17 cellular contexts compared by ENCODE assay signal in the genomic region with DNA sequence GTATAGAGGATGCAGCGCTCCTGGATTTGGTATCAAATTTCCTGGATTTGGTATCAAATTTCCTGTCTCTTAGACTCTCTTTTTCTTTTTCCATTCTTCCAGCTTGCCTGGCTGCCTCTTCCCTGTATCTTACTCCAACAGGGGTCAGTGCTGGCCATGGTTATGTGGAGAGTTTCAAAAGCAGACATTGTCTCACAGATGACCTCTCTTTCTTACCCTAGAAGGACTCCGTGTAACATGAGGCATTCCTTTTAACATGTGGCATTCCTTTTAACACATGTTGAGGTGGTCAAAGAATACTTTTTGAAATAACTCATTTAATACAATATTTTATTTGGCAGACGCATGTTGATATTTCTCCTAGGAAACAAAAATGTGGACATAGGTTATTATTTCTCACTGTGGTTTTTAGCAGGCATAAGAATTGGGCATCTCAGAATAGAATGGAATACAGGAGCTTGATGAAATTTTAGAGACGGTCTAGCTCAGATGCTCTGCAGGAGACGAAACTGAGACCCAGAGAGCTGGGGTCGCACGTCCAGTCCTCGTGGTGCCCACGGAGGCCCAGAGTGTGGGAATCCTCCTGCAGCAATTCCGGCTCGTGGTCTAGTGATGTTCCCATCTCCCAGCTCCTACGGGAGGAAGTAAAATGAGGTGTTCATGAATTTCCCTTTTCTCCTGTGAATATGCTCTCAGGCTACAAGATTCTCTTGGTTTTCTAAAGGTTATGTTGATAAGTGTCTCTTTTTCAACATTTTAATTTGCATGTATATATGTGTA. TPM values are rescaled to one million over a fixed set of nuclear protein-coding genes. Genes with fewer than 3 reads are reported as not detected.
DNase-seq lines count a peak whose midpoint lies in the region; ATAC-seq and TF ChIP-seq lines count a peak whose summit lies in the region.
"Had no signal": no experiment of that assay in that cellular context is flagged by ENCODE, and none has a peak within 500 bp of the region (broad histone marks: within the 10 kb centered on the region; RNA-seq: fewer than 3 reads in every experiment).

No MANE protein-coding gene starts in this region.

- H3K27me3 Mint-ChIP-seq in GM23338 (ENCODE audit: insufficient read depth, low read depth, poor library complexity) (no peaks in the 10 kb centered on the region), WTC11 (ENCODE audit: low read depth) (no peaks in the 10 kb centered on the region)

- POLR2A ChIA-PET in WTC11 (lab: Charles Lee) = interaction anchor here (0.5 kb wide), 1 partner anchor 100 kb away, joined by 4 read pairs; no protein-coding TSS in a partner anchor

- H3K4me1 ChIP-seq in GM23338 (ENCODE audit: insufficient read depth) (no peaks in the 10 kb centered on the region), fibroblast of lung (ENCODE audit: control insufficient read depth, extremely low read depth, insufficient read depth, low read length) (peaks cover 5% of the 10 kb centered on the region), hepatocyte (ENCODE audit: insufficient read depth) (peaks cover 11% of the 10 kb centered on the region)

- no peak overlapping the region for H3K9ac ChIP-seq in fibroblast of lung (ENCODE audit: insufficient read depth, low read length)
- H3K9ac ChIP-seq: BLaER1 had no signal

- 93% methylated on average over 12 of the region's 12 CpGs for WGBS in hepatocyte (ENCODE audit: low lambda C conversion rate, missing lambda C conversion rate)

- DNase-seq in GM23338 (ENCODE audit: low spot score) (peak; percentile 43), WTC11 (ENCODE audit: low spot score) (no peak), fibroblast of lung (ENCODE audit: low read depth in 2 of 2) (peak; percentile 41 to 77), sciatic nerve (ENCODE audit: low spot score) (no peak), NCI-H2107 (lab: John Stamatoyannopoulos, UW) (no peak), hepatocyte (ENCODE audit: low spot score) (no peak), NCI-H82 (lab: John Stamatoyannopoulos, UW) (no peak)
- no peak for DNase-seq in activated CD8-positive, alpha-beta memory T cell treated with anti-CD3 and anti-CD28 coated beads for 24 hours
- DNase-seq: esophagus squamous epithelium; H7; mucosa of descending colon; ovary; stimulated activated CD4-positive, alpha-beta T cell treated with anti-CD3 and anti-CD28 coated beads, Interleukin-4, amount 100 ng/mL, for 24 hours; SW 1271; WERI-Rb-1 had no signal

- no peaks in the 10 kb centered on the region for H4K20me1 ChIP-seq in GM23338 (replicated peaks; ENCODE audit: insufficient read depth)
- H4K20me1 ChIP-seq in fibroblast of lung (ENCODE audit: control insufficient read depth, extremely low read depth, insufficient read depth, low read length) = no peaks in the 10 kb centered on the region
- no peaks in the 10 kb centered on the region for H4K20me1 ChIP-seq in hepatocyte (ENCODE audit: insufficient read depth, poor library complexity, severe bottlenecking)
- H4K20me1 ChIP-seq: BLaER1 had no signal

- no peaks in the 10 kb centered on the region for H3K9me3 ChIP-seq in fibroblast of lung (ENCODE audit: control insufficient read depth, insufficient read depth, low read depth, low read length)
- H3K9me3 ChIP-seq in hepatocyte (ENCODE audit: low read depth) = no peaks in the 10 kb centered on the region
- H3K9me3 ChIP-seq: BLaER1, esophagus squamous epithelium, mucosa of descending colon, ovary had no signal

- H3K36me3 Mint-ChIP-seq in GM23338 (ENCODE audit: low read depth) (no peaks in the 10 kb centered on the region; the same call in 2 of the 3 replicates), WTC11 (no peaks in the 10 kb centered on the region)

- H2AFZ ChIP-seq in GM23338 = no peak overlapping the region
- H2AFZ ChIP-seq in fibroblast of lung (ENCODE audit: low read length) = no peak overlapping the region
- no peak overlapping the region for H2AFZ ChIP-seq in hepatocyte

- CTCF ChIA-PET in WTC11 (lab: Charles Lee) = interaction anchor here (1.0 kb wide), 1 partner anchor 532 kb away, joined by 3 read pairs; no protein-coding TSS in a partner anchor

- H3K36me3 ChIP-seq in GM23338 (ENCODE audit: insufficient read depth) (no peaks in the 10 kb centered on the region), fibroblast of lung (ENCODE audit: control insufficient read depth, insufficient read depth, low read length) (no peaks in the 10 kb centered on the region), hepatocyte (replicated peaks; ENCODE audit: insufficient read depth, low read depth) (no peaks in the 10 kb centered on the region)
- H3K36me3 ChIP-seq: BLaER1, esophagus squamous epithelium, ovary, WERI-Rb-1 had no signal

- H3K27me3 ChIP-seq in GM23338 (ENCODE audit: insufficient read depth) (no peaks in the 10 kb centered on the region), fibroblast of lung (ENCODE audit: control insufficient read depth, insufficient read depth, low read length) (peaks cover 9% of the 10 kb centered on the region), hepatocyte (no peaks in the 10 kb centered on the region)
- H3K27me3 ChIP-seq: BLaER1, ovary had no signal

- H3K4me2 ChIP-seq in GM23338 (no peak overlapping the region), fibroblast of lung (ENCODE audit: extremely low read depth, insufficient read depth, low read length) (no peak overlapping the region), hepatocyte (no peak overlapping the region)
- H3K4me2 ChIP-seq: BLaER1 had no signal

- TF ChIP-seq CTCF in GM23338 (conservative IDR thresholded peaks at IDR 0.05; ENCODE audit: low read depth in 2 of 2) (peak; percentile 35 to 57; a peak in 3 of 4 replicates), WTC11 (IDR thresholded peaks at IDR 0.05) (no peak), fibroblast of lung (conservative IDR thresholded peaks at IDR 0.05 in 1 of 2, IDR thresholded peaks at IDR 0.05 in 1 of 2; ENCODE audit: low read depth in 1 of 2, low read length in 2 of 2) (peak; percentile 18 to 31), hepatocyte (IDR thresholded peaks at IDR 0.05; ENCODE audit: poor library complexity) (no peak)

- H3F3A ChIP-seq in GM23338 (replicated peaks; ENCODE audit: low read depth) = no peaks in the 10 kb centered on the region

- H3K79me2 ChIP-seq in GM23338 (replicated peaks; ENCODE audit: insufficient read depth) = no peaks in the 10 kb centered on the region
- H3K79me2 ChIP-seq in fibroblast of lung (ENCODE audit: control insufficient read depth, insufficient read depth, low read length) = no peaks in the 10 kb centered on the region
- H3K79me2 ChIP-seq in hepatocyte = no peaks in the 10 kb centered on the region

- H3K9me2 ChIP-seq in GM23338 (ENCODE audit: insufficient read depth) = no peaks in the 10 kb centered on the region; the same call in 1 of the 2 replicates
- no peaks in the 10 kb centered on the region for H3K9me2 ChIP-seq in hepatocyte (replicated peaks; ENCODE audit: insufficient read depth)

- H3K27ac Mint-ChIP-seq in GM23338 (no peak overlapping the region; the same call in 1 of the 2 replicates), WTC11 (no peak overlapping the region)
- H3K27ac Mint-ChIP-seq: dendritic cell treated with granulocyte-macrophage colony-stimulating factor and Interleukin-4, amounts not matched to agents 40 ng/mL and 50 ng/mL, for 4 days had no signal

- 0 out of 3 replicates have a peak, but pooled peaks cover 2% of the 10 kb centered on the region for H3K4me1 Mint-ChIP-seq in GM23338
- 0 out of 2 replicates have a peak, but pooled peaks cover 3% of the 10 kb centered on the region for H3K4me1 Mint-ChIP-seq in WTC11

- H3K4me3 ChIP-seq in GM23338 (no peak overlapping the region), fibroblast of lung (replicated peaks in 1 of 4; ENCODE audit: control extremely low read depth in 1 of 4, insufficient read depth in 1 of 4, low read depth in 3 of 4, low read length in 4 of 4) (no peak overlapping the region), hepatocyte (no peak overlapping the region)
- H3K4me3 ChIP-seq: BLaER1, esophagus squamous epithelium, mucosa of descending colon, ovary had no signal

- peaks cover 5% of the 10 kb centered on the region; the same call in 2 of the 3 replicates for H3K9me3 Mint-ChIP-seq in GM23338
- peaks cover 6% of the 10 kb centered on the region for H3K9me3 Mint-ChIP-seq in WTC11
- H3K9me3 Mint-ChIP-seq: dendritic cell treated with granulocyte-macrophage colony-stimulating factor and Interleukin-4, amounts not matched to agents 40 ng/mL and 50 ng/mL, for 4 days had no signal

- H3K27ac ChIP-seq in GM23338 (ENCODE audit: low read depth) (no peak overlapping the region), fibroblast of lung (ENCODE audit: insufficient read depth, low read length) (no peak overlapping the region), hepatocyte (no peak overlapping the region)
- H3K27ac ChIP-seq: BLaER1, esophagus squamous epithelium, ovary, WERI-Rb-1 had no signal

- intact Hi-C loops in sciatic nerve (cut with DNase I) = no loop called here

- H3K4me3 Mint-ChIP-seq in GM23338 (no peak overlapping the region), WTC11 (no peak overlapping the region)
- H3K4me3 Mint-ChIP-seq: dendritic cell treated with granulocyte-macrophage colony-stimulating factor and Interleukin-4, amounts not matched to agents 40 ng/mL and 50 ng/mL, for 4 days had no signal

- ATAC-seq in GM23338 (no peak), WTC11 (peak; percentile 52; the same call in 1 of the 2 replicates), sciatic nerve (peak; percentile 87)
- ATAC-seq: mucosa of descending colon had no signal

TF ChIP-seq in GM23338, 12 proteins besides CTCF, POLR2A, EP300 and RAD21 (continues in another document):
- no peak for TF ChIP-seq STAT1 (IDR thresholded peaks at IDR 0.05; ENCODE audit: unreplicated experiment)

TF ChIP-seq in WTC11, 78 proteins besides CTCF, POLR2A, EP300 and RAD21 (continues in another document):
- TF ChIP-seq MXD4 (CRISPR knock-in tag; IDR thresholded peaks at IDR 0.05; ENCODE audit: borderline replicate concordance) = no peak
- no peak for TF ChIP-seq NR2C2 (CRISPR knock-in tag; IDR thresholded peaks at IDR 0.05)
- TF ChIP-seq, protein P1, sequence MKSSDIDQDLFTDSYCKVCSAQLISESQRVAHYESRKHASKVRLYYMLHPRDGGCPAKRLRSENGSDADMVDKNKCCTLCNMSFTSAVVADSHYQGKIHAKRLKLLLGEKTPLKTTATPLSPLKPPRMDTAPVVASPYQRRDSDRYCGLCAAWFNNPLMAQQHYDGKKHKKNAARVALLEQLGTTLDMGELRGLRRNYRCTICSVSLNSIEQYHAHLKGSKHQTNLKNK (CRISPR knock-in tag; IDR thresholded peaks at IDR 0.05) = no peak
- no peak for TF ChIP-seq HMGA2 (CRISPR knock-in tag; IDR thresholded peaks at IDR 0.05)
- TF ChIP-seq ZNF263 (CRISPR knock-in tag; IDR thresholded peaks at IDR 0.05; ENCODE audit: low read depth) = no peak
- TF ChIP-seq IRF2 (CRISPR knock-in tag; IDR thresholded peaks at IDR 0.05; ENCODE audit: borderline replicate concordance, low read depth) = no peak

RNA-seq across cellular contexts. Expression of gene PITRM1, which starts 59.6 kb away (rescaled TPM):
- total RNA-seq in GM23338 (2014; rRNA removed; shearing (Covaris generic)) = 33.0 and 51.1 TPM in 2 replicates
- polyA plus RNA-seq in GM23338 (2016; fragmentation: Nextera tagmentation; extraction: Ambion mirVana) = 25.1 and 29.0 TPM in 2 replicates
- total RNA-seq in WTC11 (2021) = 37.2 to 40.7 TPM (median 37.5 TPM) in 3 replicates
- total RNA-seq in fibroblast of lung = 40.6 and 73.7 TPM in 2 replicates
- polyA plus RNA-seq in fibroblast of lung = 53.1 and 91.5 TPM in 2 replicates
- polyA plus RNA-seq in fibroblast of lung (2012) = 65.0 and 99.5 TPM in 2 replicates
- polyA minus RNA-seq in fibroblast of lung (ENCODE audit: low replicate concordance) = 76.6 and 130 TPM in 2 replicates
- 85.7 TPM for total RNA-seq in sciatic nerve
- total RNA-seq in hepatocyte = 45.9 and 61.2 TPM in 2 replicates
- 44.1 and 53.1 TPM in 2 replicates for polyA plus RNA-seq in hepatocyte

Comparison
In these comparisons a context has a peak if more than half of its experiments do, and no peak if none do; other contexts are left out.
1. DNase-seq: peak in GM23338 (single experiment) and fibroblast of lung (2 of 2); none in WTC11 (single experiment), sciatic nerve (single experiment), activated CD8-positive, alpha-beta memory T cell treated with anti-CD3 and anti-CD28 coated beads for 24 hours (single experiment), NCI-H2107 (single experiment), hepatocyte (single experiment) and NCI-H82 (single experiment).
2. CTCF ChIP-seq: peak in GM23338 (2 of 2) and fibroblast of lung (2 of 2); none in WTC11 (single experiment) and hepatocyte (single experiment).